ENCODE assay signal across 9 cellular contexts in the genomic region with DNA sequence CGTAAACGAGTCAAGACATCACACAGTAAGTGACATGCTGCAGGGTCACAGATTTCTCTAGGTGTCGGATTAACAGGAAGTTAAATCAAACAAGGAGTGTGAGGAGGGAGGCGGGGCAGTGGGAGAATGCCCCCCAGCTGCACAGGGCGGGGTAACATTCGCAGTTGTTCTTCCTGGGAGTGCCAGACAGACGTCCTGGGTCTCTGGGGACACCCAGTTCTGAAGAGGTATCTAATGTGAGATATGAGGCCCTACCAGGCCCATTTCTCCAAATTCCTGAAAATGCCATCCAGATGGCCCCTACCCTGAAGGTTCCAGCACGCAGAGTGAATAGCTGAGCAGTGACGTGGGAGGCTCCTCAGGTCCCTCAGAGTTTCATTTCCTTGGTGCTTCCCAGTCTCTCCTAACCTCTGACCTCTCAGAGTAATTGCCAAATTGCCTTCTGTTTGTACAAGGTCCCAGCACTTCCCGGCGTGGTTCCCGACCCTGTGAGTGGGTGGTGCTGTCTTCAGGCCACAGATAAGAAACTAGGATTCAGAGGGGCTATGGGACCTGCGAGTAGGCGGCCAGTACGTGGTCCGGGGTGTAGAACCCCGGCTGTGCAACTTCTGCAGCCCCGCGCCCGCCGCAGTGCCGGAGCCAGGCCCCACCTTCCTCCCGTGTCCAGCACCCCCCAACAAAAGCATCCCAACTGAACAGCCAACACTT. TPM values are rescaled to one million over a fixed set of nuclear protein-coding genes. Genes with fewer than 3 reads are reported as not detected.
A peak's percentile ranks its signal among the peaks of the same experiment; 100 is the strongest.
DNase-seq lines count a peak whose midpoint lies in the region; ATAC-seq and TF ChIP-seq lines count a peak whose summit lies in the region.
"Had no signal": no experiment of that assay in that cellular context is flagged by ENCODE, and none has a peak within 500 bp of the region (broad histone marks: within the 10 kb centered on the region; RNA-seq: fewer than 3 reads in every experiment).

No MANE protein-coding gene starts in this region.

- H3K9ac ChIP-seq in H9 (ENCODE audit: extremely low read depth, insufficient read length, low read length): peak overlapping the region; percentile 11

- no peak overlapping the region for H3K27ac ChIP-seq in H9 (ENCODE audit: insufficient read length, low read depth, low read length)

- no peak overlapping the region for H3T11ph ChIP-seq in H9 (ENCODE audit: low read length)

- H4K20me1 ChIP-seq in H9 (ENCODE audit: control insufficient read depth, insufficient read depth, insufficient read length): no peaks in the 10 kb centered on the region

- H3K9me3 ChIP-seq in H9 (ENCODE audit: control insufficient read depth, low read depth, low read length): no peaks in the 10 kb centered on the region

- H3K27ac Mint-ChIP-seq in H9 (peak overlapping the region in 2 of 3 experiments; percentile 55 to 61; a peak in 4 of 7 replicates), naive B cell (peak overlapping the region; percentile 36 to 68 (median 53))

- H2BK120ac ChIP-seq in H9 (ENCODE audit: low read depth, low read length, poor library complexity, severe bottlenecking): no peak overlapping the region

- H3K79me1 ChIP-seq in H9 (ENCODE audit: insufficient read depth, low read depth, low read length, poor library complexity, severe bottlenecking): peaks cover 6% of the 10 kb centered on the region

- H3K56ac ChIP-seq in H9 (ENCODE audit: insufficient read length, low read depth, low read length): no peak overlapping the region

- H3K4me1 Mint-ChIP-seq in H9 (peaks cover 32 to 38% of the 10 kb centered on the region in 2 experiments), naive B cell (peaks cover 21 to 27% (median 24%) of the 10 kb centered on the region in 3 donors)

- H2BK15ac ChIP-seq in H9 (ENCODE audit: low read depth, low read length): no peak overlapping the region

- H4K91ac ChIP-seq in H9 (ENCODE audit: insufficient read length, low read depth, low read length): no peak overlapping the region

- DNase-seq in Ammon's horn (ENCODE audit: low spot score): peak; percentile 33
- DNase-seq in H9: no peak
- peak; percentile 33 for DNase-seq in SW480 (ENCODE audit: low spot score)
- peak; percentile 42 for DNase-seq in epithelial cell of proximal tubule (ENCODE audit: low read depth)
- peak; percentile 12 for DNase-seq in naive B cell
- DNase-seq in effector CD8-positive, alpha-beta T cell (lab: John Stamatoyannopoulos, UW): no peak
- DNase-seq in occipital lobe (lab: John Stamatoyannopoulos, UW): no peak
- DNase-seq in GM19238 (ENCODE audit: insufficient read length, low spot score): no peak

- no peak overlapping the region for H2AFZ ChIP-seq in H9 (ENCODE audit: low read length)

- WGBS in H9 (ENCODE audit: extremely low coverage, insufficient read length, low lambda C conversion rate): no CpG with 5 or more reads among the region's 23 CpGs

- no peak overlapping the region for H2BK20ac ChIP-seq in H9 (ENCODE audit: low read depth, low read length, poor library complexity, severe bottlenecking)

- H3K36me3 Mint-ChIP-seq in H9 (ENCODE audit: insufficient read depth in 1 of 3, low read depth in 3 of 3) (peaks cover 15 to 35% (median 27%) of the 10 kb centered on the region in 3 experiments), naive B cell (no peaks in the 10 kb centered on the region)

- no peak for ATAC-seq in naive B cell (ENCODE audit: low read depth in 2 of 2)

- H3K23me2 ChIP-seq in H9 (ENCODE audit: insufficient read length, low read depth, low read length, poor library complexity, severe bottlenecking): peaks cover 9% of the 10 kb centered on the region

- H2AK5ac ChIP-seq in H9 (ENCODE audit: insufficient read length, low read length): no peak overlapping the region

- peak overlapping the region; percentile 83 to 91 for H3K4me3 Mint-ChIP-seq in H9
- H3K4me3 Mint-ChIP-seq in naive B cell: peak overlapping the region; percentile 75 to 94 (median 88)

- H3K4me1 ChIP-seq in H9 (ENCODE audit: insufficient read depth, low read length): peaks cover 6% of the 10 kb centered on the region; the same call in 1 of the 2 replicates

- H3K9me3 Mint-ChIP-seq in H9 (no peaks in the 10 kb centered on the region), naive B cell (no peaks in the 10 kb centered on the region)

- H4K8ac ChIP-seq in H9 (replicated peaks; ENCODE audit: insufficient read length, low read depth, low read length): no peak overlapping the region

- H3K23ac ChIP-seq in H9 (ENCODE audit: insufficient read length, low read depth, low read length): no peak overlapping the region

- peak overlapping the region; percentile 69 for H3K4me2 ChIP-seq in H9 (ENCODE audit: insufficient read depth, insufficient read length, low read length)

- H3K27me3 Mint-ChIP-seq in H9 (ENCODE audit: low read depth): peaks cover 14% of the 10 kb centered on the region
- H3K27me3 Mint-ChIP-seq in naive B cell: peaks cover 4 to 18% (median 12%) of the 10 kb centered on the region in 3 donors

- no peak overlapping the region for H4K5ac ChIP-seq in H9 (ENCODE audit: insufficient read length, low read depth, low read length)

- no peak overlapping the region for H3K18ac ChIP-seq in H9 (ENCODE audit: insufficient read length, low read depth, low read length)

- H3K79me2 ChIP-seq in H9 (ENCODE audit: insufficient read depth, low read length): peaks cover 24% of the 10 kb centered on the region

- peak overlapping the region; percentile 67 for H3K4me3 ChIP-seq in epithelial cell of proximal tubule (ENCODE audit: low read depth, low read length)

- H3K14ac ChIP-seq in H9 (ENCODE audit: insufficient read depth, low read length): no peak overlapping the region

- H2BK12ac ChIP-seq in H9 (ENCODE audit: insufficient read length, low read depth, low read length): no peak overlapping the region

- H3K4ac ChIP-seq in H9 (ENCODE audit: low read depth, low read length): no peak overlapping the region

- TF ChIP-seq CTCF in H9 (conservative IDR thresholded peaks at IDR 0.05): no peak
- no peak for TF ChIP-seq CTCF in epithelial cell of proximal tubule (conservative IDR thresholded peaks at IDR 0.05; ENCODE audit: low read depth, low read length)

- H2BK5ac ChIP-seq in H9 (ENCODE audit: insufficient read length, low read length): no peak overlapping the region

- H3K27me3 ChIP-seq in H9 (ENCODE audit: insufficient read depth, low read length): no peaks in the 10 kb centered on the region

RNA-seq across cellular contexts. Expression of a gene that starts 1.8 kb away (rescaled TPM):
- total RNA-seq in H9 (2021) (89.8 and 97.8 TPM in 2 replicates), epithelial cell of proximal tubule (73.1 and 77.5 TPM in 2 replicates), occipital lobe (5.6 TPM)
- polyA plus RNA-seq in naive B cell (ENCODE audit: low read depth in 6 of 6): 10 to 100 TPM in 1 of 6 donors, 1 to 10 TPM in 4, under 1 TPM in 1; 1.00 to 12.2 (median 2.1) TPM

RNA-seq across cellular contexts. Expression of a gene that starts 19.5 kb away (rescaled TPM):
- total RNA-seq in H9 (2021) (not detected in 2 replicates), epithelial cell of proximal tubule (not detected in 2 replicates), occipital lobe (not detected)
- polyA plus RNA-seq in naive B cell (ENCODE audit: low read depth in 6 of 6): not detected
- total RNA-seq: T-helper 2 cell treated with Interferon-gamma antibody and Interleukin-4, amounts not matched to agents 100 ng/mL and 5 ng/mL, for 36 hours had no signal

Comparison
In these comparisons a context has a peak if more than half of its experiments do, and no peak if none do; other contexts are left out.
1. DNase-seq: peak in Ammon's horn (single experiment), SW480 (single experiment), epithelial cell of proximal tubule (single experiment) and naive B cell (single experiment); none in H9 (single experiment), effector CD8-positive, alpha-beta T cell (single experiment), occipital lobe (single experiment) and GM19238 (single experiment).
2. RNA of a gene that starts 1.8 kb away (total RNA-seq): 89.8 to 97.8 TPM in H9 and 73.1 to 77.5 TPM in epithelial cell of proximal tubule; 5.6 TPM in occipital lobe (single experiment); every median in the first group is over 10 times any median in the second.